ENCODE assay signal across 10 cellular contexts in genomic region chr10:44913312-44914079, GRCh38. TPM values are rescaled to one million over a fixed set of nuclear protein-coding genes. Genes with fewer than 3 reads are reported as not detected.
A peak's percentile ranks its signal among the peaks of the same experiment; 100 is the strongest.
DNase-seq lines count a peak whose midpoint lies in the region; ATAC-seq and TF ChIP-seq lines count a peak whose summit lies in the region.
"Had no signal": no experiment of that assay in that cellular context is flagged by ENCODE, and none has a peak within 500 bp of the region (broad histone marks: within the 10 kb centered on the region; RNA-seq: fewer than 3 reads in every experiment).

No MANE protein-coding gene starts in this region.

- no peaks in the 10 kb centered on the region for H3K36me3 Mint-ChIP-seq in CD4-positive, alpha-beta T cell (ENCODE audit: low read depth)

- no peaks in the 10 kb centered on the region for H3K27me3 ChIP-seq in CD4-positive, alpha-beta T cell (ENCODE audit: control insufficient read depth, insufficient read depth, low read length)
- H3K27me3 ChIP-seq in WERI-Rb-1 (ENCODE audit: insufficient read depth, low read depth, severe bottlenecking), result no peaks in the 10 kb centered on the region

- no peaks in the 10 kb centered on the region for H3K36me3 ChIP-seq in WERI-Rb-1

- POLR2A ChIA-PET in CD4-positive, alpha-beta T cell (lab: Charles Lee), result interaction anchor here (1.5 kb wide), 1 partner anchor 12 kb away, joined by 3 read pairs; no protein-coding TSS in a partner anchor

- ATAC-seq in CD4-positive, alpha-beta T cell (ENCODE audit: poor library complexity), result peak; percentile 70
- ATAC-seq in GM21360 (IDR thresholded peaks at IDR 0.05; ENCODE audit: unreplicated experiment), result no peak

- H3K27me3 Mint-ChIP-seq in CD4-positive, alpha-beta T cell, result no peaks in the 10 kb centered on the region

- peak in 6 of 10 experiments; percentile 16 to 61 (median 28) for DNase-seq in CD4-positive, alpha-beta T cell
- peak; percentile 90 for DNase-seq in Jurkat, Clone E6-1 (ENCODE audit: low read depth, low spot score)
- DNase-seq in WERI-Rb-1, result peak; percentile 35
- peak; percentile 36 for DNase-seq in iris pigment epithelial cell (ENCODE audit: low read depth)
- no peak for DNase-seq in activated effector memory CD4-positive, alpha-beta T cell treated with Interleukin-2 at 50 U/mL for 16 hours
- DNase-seq in SW 1271 (lab: John Stamatoyannopoulos, UW), result no peak
- DNase-seq in DMS153 (lab: John Stamatoyannopoulos, UW), result no peak

- H3K9me3 Mint-ChIP-seq in CD4-positive, alpha-beta T cell, result no peaks in the 10 kb centered on the region

- CTCF ChIA-PET in CD4-positive, alpha-beta T cell (lab: Charles Lee), result no interaction called here

- peak overlapping the region; percentile 83 for H3K27ac Mint-ChIP-seq in CD4-positive, alpha-beta T cell

- H3K27ac ChIP-seq in CD4-positive, alpha-beta T cell (ENCODE audit: low read depth, low read length), result no peak overlapping the region
- peak overlapping the region; percentile 35; the same call in 1 of the 2 replicates for H3K27ac ChIP-seq in WERI-Rb-1
- H3K27ac ChIP-seq: RWPE1 had no signal

- intact Hi-C loops in CD4-positive, alpha-beta T cell (cut with DNase I, micrococcal nuclease), result no loop called here

- peaks cover 14% of the 10 kb centered on the region for H3K4me1 Mint-ChIP-seq in CD4-positive, alpha-beta T cell (ENCODE audit: low read depth)

- H3K4me3 ChIP-seq in Jurkat, Clone E6-1 (ENCODE audit: low read length), result peak overlapping the region; percentile 33
- no peak overlapping the region for H3K4me3 ChIP-seq in WERI-Rb-1 (ENCODE audit: low read depth, low read length)

- H3K4me3 Mint-ChIP-seq in CD4-positive, alpha-beta T cell, result peak overlapping the region; percentile 52

- no peak for TF ChIP-seq CTCF in CD4-positive, alpha-beta T cell (IDR thresholded peaks at IDR 0.05)
- TF ChIP-seq CTCF in WERI-Rb-1 (IDR thresholded peaks at IDR 0.05; ENCODE audit: low read depth, low read length), result no peak

- H3K9me3 ChIP-seq in CD4-positive, alpha-beta T cell (ENCODE audit: control insufficient read depth, low read length), result no peaks in the 10 kb centered on the region
- H3K9me3 ChIP-seq in WERI-Rb-1 (ENCODE audit: severe bottlenecking), result no peaks in the 10 kb centered on the region

RNA-seq across cellular contexts. Expression of gene TMEM72, which starts 2.4 kb away (rescaled TPM):
- not detected for total RNA-seq in CD4-positive, alpha-beta T cell
- polyA plus RNA-seq in Jurkat, Clone E6-1 (2012; ENCODE audit: insufficient read depth, insufficient read length), result not detected
- total RNA-seq: Daoy had no signal

RNA-seq across cellular contexts. Expression of gene RASSF4, which starts 46.1 kb away (rescaled TPM):
- 1 to 10 TPM in 1 of 2 experiments, under 1 TPM in 1; 0.88 to 1.4 TPM for total RNA-seq in CD4-positive, alpha-beta T cell
- 11.1 TPM for polyA plus RNA-seq in Jurkat, Clone E6-1 (2012; ENCODE audit: insufficient read depth, insufficient read length)

Comparison
In these comparisons a context has a peak if more than half of its experiments do, and no peak if none do; other contexts are left out.
1. DNase-seq: peak in CD4-positive, alpha-beta T cell (6 of 10), Jurkat, Clone E6-1 (single experiment), WERI-Rb-1 (single experiment) and iris pigment epithelial cell (single experiment); none in activated effector memory CD4-positive, alpha-beta T cell treated with Interleukin-2 at 50 U/mL for 16 hours (single experiment), SW 1271 (0 of 2) and DMS153 (single experiment).